8 cellular contexts compared by ENCODE assay signal in genomic region chr12:53299454-53300180, GRCh38. TPM values are rescaled to one million over a fixed set of nuclear protein-coding genes. Genes with fewer than 3 reads are reported as not detected.
DNase-seq lines count a peak whose midpoint lies in the region; ATAC-seq and TF ChIP-seq lines count a peak whose summit lies in the region.

TSS of gene MYG1 (plus strand) at chr12:53299695. CDS start at chr12:53299738, 43 bp downstream.

- H3K36me3 Mint-ChIP-seq in T-cell: peaks cover 48% of the 10 kb centered on the region

- H3K4me3 Mint-ChIP-seq in T-cell: peak within 1 kb of the TSS; percentile 91 to 99 (median 96)

- H3K27me3 Mint-ChIP-seq in T-cell: no peaks in the 10 kb centered on the region

- no peak for TF ChIP-seq CTCF in GM12865 (IDR thresholded peaks at IDR 0.05; ENCODE audit: insufficient read depth, low read depth, low read length, missing control alignments)
- peak in 3 of 6 experiments; percentile 33 to 46 (median 42) for TF ChIP-seq CTCF in adrenal gland (IDR thresholded peaks at IDR 0.05)
- TF ChIP-seq CTCF in upper lobe of left lung (IDR thresholded peaks at IDR 0.05): peak in 3 of 6 experiments; percentile 46 to 58 (median 50)

- peak in 1 of 4 donors; percentile 38 for TF ChIP-seq EP300 in upper lobe of left lung (IDR thresholded peaks at IDR 0.05)

- TF ChIP-seq POLR2A in adrenal gland (IDR thresholded peaks at IDR 0.05) (peak; percentile 31 to 65), upper lobe of left lung (IDR thresholded peaks at IDR 0.05) (peak; percentile 16 to 82 (median 20))

- H3K4me1 ChIP-seq in adrenal gland (replicated peaks in 1 of 2) (peaks cover 12 to 70% of the 10 kb centered on the region in 2 donors), upper lobe of left lung (peaks cover 49 to 75% (median 51%) of the 10 kb centered on the region in 4 donors)

- peak within 1 kb of the TSS; percentile 86 to 94 for H3K27ac Mint-ChIP-seq in T-cell

- H3K27ac ChIP-seq in adrenal gland (peak within 1 kb of the TSS; percentile 3 to 95 (median 80)), upper lobe of left lung (peak within 1 kb of the TSS; percentile 65 to 92 (median 82))

- DNase-seq in GM12865 (ENCODE audit: low read depth): peak; percentile 92
- peak; percentile 82 for DNase-seq in NCI-H1436 (lab: John Stamatoyannopoulos, UW)
- DNase-seq in T-cell: peak; percentile 63 to 90 (median 84)
- DNase-seq in adrenal gland: peak; percentile 86 to 94 (median 91)
- DNase-seq in left cardiac atrium: peak; percentile 91
- peak; percentile 97 for DNase-seq in posterior vena cava (ENCODE audit: low spot score)
- peak; percentile 91 to 96 for DNase-seq in upper lobe of left lung

- no peaks in the 10 kb centered on the region for H3K9me3 Mint-ChIP-seq in T-cell

- ATAC-seq in HG02623 (IDR thresholded peaks at IDR 0.05; ENCODE audit: unreplicated experiment): peak; percentile 72
- peak; percentile 70 to 78 (median 70) for ATAC-seq in T-cell (replicated peaks in 1 of 4)
- ATAC-seq in left cardiac atrium: peak; percentile 83 to 87
- ATAC-seq in upper lobe of left lung (ENCODE audit: low FRiP score in 2 of 2): peak; percentile 89 to 90

- H3K9me3 ChIP-seq in adrenal gland (replicated peaks in 1 of 3): no peaks in the 10 kb centered on the region
- no peaks in the 10 kb centered on the region for H3K9me3 ChIP-seq in upper lobe of left lung

- CTCF ChIA-PET in T-cell (lab: Charles Lee): interaction anchor here in 1 of 2 donors (0.6 to 3.0 kb wide), 7 partner anchors 22 to 119 kb away, joined by 3 to 20 read pairs (median 4); partner anchors contain the start of genes AAAS, ESPL1, SP1 and ZNF740

- H3K27me3 ChIP-seq in adrenal gland (no peaks in the 10 kb centered on the region), upper lobe of left lung (no peaks in the 10 kb centered on the region)

- POLR2A ChIA-PET in T-cell (lab: Charles Lee): interaction anchor here (0.5 to 1.3 kb wide), 2 partner anchors 22 to 33 kb away, joined by 5 to 6 read pairs; partner anchors contain the start of gene AAAS (in 1 of the 2)

- intact Hi-C loops in adrenal gland (cut with DNase I) (no loop called here), left cardiac atrium (cut with DNase I) (loop anchor here in 1 of 2 donors (10.0 kb wide), 1 partner anchor 235 kb away; no protein-coding TSS in a partner anchor), posterior vena cava (cut with DNase I) (no loop called here)

- WGBS in adrenal gland, 4 donors: 0 to 11% (median 1%) methylated on average over 7 to 51 of the region's 51 CpGs
- WGBS in upper lobe of left lung, 2 donors: 0 to 3% methylated on average over 16 to 41 of the region's 51 CpGs

- H3K4me1 Mint-ChIP-seq in T-cell: peaks cover 76 to 80% (median 78%) of the 10 kb centered on the region in 3 donors

- H3K36me3 ChIP-seq in adrenal gland (replicated peaks in 1 of 2): peaks cover 0 to 37% of the 10 kb centered on the region in 2 donors
- peaks cover 4 to 44% (median 19%) of the 10 kb centered on the region in 4 donors for H3K36me3 ChIP-seq in upper lobe of left lung

- H3K4me3 ChIP-seq in GM12865 (ENCODE audit: low read depth, low read length) (peak within 1 kb of the TSS; percentile 83), adrenal gland (peak within 1 kb of the TSS; percentile 10 to 84 (median 44)), upper lobe of left lung (peak within 1 kb of the TSS; percentile 74 to 84 (median 82))

RNA-seq across cellular contexts. Expression of gene MYG1, which starts in this region (rescaled TPM):
- 10 to 100 TPM; 34.0 to 68.4 (median 63.9) TPM for total RNA-seq in T-cell
- total RNA-seq in adrenal gland: 10 to 100 TPM; 56.8 to 94.9 (median 69.6) TPM
- 100 to 1,000 TPM in 2 of 3 donors, 10 to 100 TPM in 1; 45.9 to 240 (median 220) TPM for polyA plus RNA-seq in adrenal gland
- total RNA-seq in left cardiac atrium: 10 to 100 TPM; 35.0 to 37.0 TPM
- 10 to 100 TPM; 35.6 to 37.8 TPM for total RNA-seq in posterior vena cava
- total RNA-seq in upper lobe of left lung: 10 to 100 TPM; 29.1 to 50.7 (median 34.8) TPM

Comparison
In these comparisons a context has a peak if more than half of its experiments do, and no peak if none do; other contexts are left out.
1. Peak in every context shown above with its lines: DNase-seq, ATAC-seq, H3K4me3 ChIP-seq and H3K27ac ChIP-seq.